In genomic region chr2:241702155-241702404, GRCh38 we compare ENCODE assay signal across 8 cellular contexts. TPM values are rescaled to one million over a fixed set of nuclear protein-coding genes. Genes with fewer than 3 reads are reported as not detected.
DNase-seq lines count a peak whose midpoint lies in the region; ATAC-seq and TF ChIP-seq lines count a peak whose summit lies in the region.

No MANE protein-coding gene starts in this region.

- peak overlapping the region; percentile 89; the same call in 1 of the 3 replicates for H3K4me3 Mint-ChIP-seq in GM23338
- H3K4me3 Mint-ChIP-seq in neural progenitor cell = peak overlapping the region; percentile 91

- H3K9me3 Mint-ChIP-seq in GM23338 (no peaks in the 10 kb centered on the region; the same call in 2 of the 3 replicates), neural progenitor cell (peaks cover 12% of the 10 kb centered on the region)

- H3K4me1 Mint-ChIP-seq in GM23338 (peaks cover 13% of the 10 kb centered on the region), neural progenitor cell (peaks cover 9% of the 10 kb centered on the region)

- H3K4me1 ChIP-seq in GM23338 (ENCODE audit: insufficient read depth) (peaks cover 7% of the 10 kb centered on the region), neural progenitor cell (peaks cover 8% of the 10 kb centered on the region), thymus (ENCODE audit: control insufficient read depth, insufficient read depth, low read length) (peaks cover 8% of the 10 kb centered on the region)

- DNase-seq in GM23338 (ENCODE audit: low spot score) (no peak), T-helper 2 cell (peak in 4 of 5 experiments; percentile 75 to 79 (median 77)), coronary artery (ENCODE audit: low spot score) (no peak), neural progenitor cell (ENCODE audit: low spot score) (no peak), SIG-M5 (lab: John Stamatoyannopoulos, UW) (no peak), NCI-H1048 (lab: John Stamatoyannopoulos, UW) (no peak)

- H3K27ac Mint-ChIP-seq in GM23338 (no peak overlapping the region), neural progenitor cell (no peak overlapping the region)

- ATAC-seq in GM23338 (no peak), HG03108 (IDR thresholded peaks at IDR 0.05; ENCODE audit: unreplicated experiment) (no peak)

- peaks cover 17% of the 10 kb centered on the region for H3K27me3 Mint-ChIP-seq in GM23338 (ENCODE audit: insufficient read depth, low read depth, poor library complexity)
- peaks cover 8% of the 10 kb centered on the region for H3K27me3 Mint-ChIP-seq in neural progenitor cell (ENCODE audit: insufficient read depth, low read depth)

- H2AFZ ChIP-seq in GM23338 = no peak overlapping the region
- no peak overlapping the region for H2AFZ ChIP-seq in neural progenitor cell (replicated peaks)

- H3K9me3 ChIP-seq in neural progenitor cell (ENCODE audit: low read depth) (no peaks in the 10 kb centered on the region), thymus (ENCODE audit: control insufficient read depth) (peaks cover 7% of the 10 kb centered on the region)

- H3F3A ChIP-seq in GM23338 (replicated peaks; ENCODE audit: low read depth) = no peaks in the 10 kb centered on the region
- H3F3A ChIP-seq in neural progenitor cell (ENCODE audit: low read depth) = peaks cover 7% of the 10 kb centered on the region

- 2% methylated on average over 40 of the region's 40 CpGs for WGBS in thymus

- no peaks in the 10 kb centered on the region for H3K27me3 ChIP-seq in GM23338 (ENCODE audit: insufficient read depth)
- no peaks in the 10 kb centered on the region for H3K27me3 ChIP-seq in neural progenitor cell
- H3K27me3 ChIP-seq in thymus (ENCODE audit: control insufficient read depth, insufficient read depth) = no peaks in the 10 kb centered on the region

- no peaks in the 10 kb centered on the region for H3K9me2 ChIP-seq in GM23338 (ENCODE audit: insufficient read depth)

- TF ChIP-seq CTCF in GM23338 (conservative IDR thresholded peaks at IDR 0.05; ENCODE audit: low read depth in 2 of 2) = no peak
- no peak for TF ChIP-seq CTCF in coronary artery (IDR thresholded peaks at IDR 0.05)
- TF ChIP-seq CTCF in neural progenitor cell (IDR thresholded peaks at IDR 0.05) = no peak

- H4K20me1 ChIP-seq in GM23338 (replicated peaks; ENCODE audit: insufficient read depth) (peaks cover 3% of the 10 kb centered on the region), neural progenitor cell (ENCODE audit: low read depth) (peaks cover 14% of the 10 kb centered on the region)

- H3K79me2 ChIP-seq in GM23338 (replicated peaks; ENCODE audit: insufficient read depth) (peaks cover 28% of the 10 kb centered on the region), neural progenitor cell (ENCODE audit: low read depth) (peaks cover 39% of the 10 kb centered on the region)

- H3K9ac ChIP-seq in neural progenitor cell = no peak overlapping the region

- peak overlapping the region; percentile 92 for H3K4me3 ChIP-seq in GM23338
- peak overlapping the region; percentile 94 for H3K4me3 ChIP-seq in coronary artery
- peak overlapping the region; percentile 100 for H3K4me3 ChIP-seq in neural progenitor cell
- peak overlapping the region; percentile 98 for H3K4me3 ChIP-seq in thymus (ENCODE audit: low read length)

- H3K36me3 Mint-ChIP-seq in GM23338 (ENCODE audit: low read depth) = peaks cover 47% of the 10 kb centered on the region
- peaks cover 26% of the 10 kb centered on the region for H3K36me3 Mint-ChIP-seq in neural progenitor cell

- H3K27ac ChIP-seq in GM23338 (ENCODE audit: low read depth) = no peak overlapping the region
- peak overlapping the region; percentile 73 to 99 for H3K27ac ChIP-seq in coronary artery
- H3K27ac ChIP-seq in neural progenitor cell = no peak overlapping the region
- H3K27ac ChIP-seq in thymus (ENCODE audit: low read depth) = peak overlapping the region; percentile 93

- H3K4me2 ChIP-seq in GM23338 = no peak overlapping the region; the same call in 1 of the 2 replicates
- no peak overlapping the region for H3K4me2 ChIP-seq in neural progenitor cell

- H3K36me3 ChIP-seq in GM23338 (ENCODE audit: insufficient read depth) = peaks cover 17% of the 10 kb centered on the region
- peaks cover 17% of the 10 kb centered on the region for H3K36me3 ChIP-seq in neural progenitor cell
- H3K36me3 ChIP-seq in thymus (ENCODE audit: control insufficient read depth, insufficient read depth) = peaks cover 24% of the 10 kb centered on the region

TF ChIP-seq in GM23338, 12 proteins besides CTCF, POLR2A, EP300 and RAD21 (continues in another document):
- TF ChIP-seq NANOG (IDR thresholded peaks at IDR 0.05; ENCODE audit: borderline replicate concordance) (no peak), ZNF331 (CRISPR knock-in tag; IDR thresholded peaks at IDR 0.05; ENCODE audit: low read depth) (no peak), ETS1 (IDR thresholded peaks at IDR 0.05) (no peak), CREB1 (CRISPR knock-in tag; IDR thresholded peaks at IDR 0.05; ENCODE audit: low read depth) (no peak), EZH2phosphoT487 (IDR thresholded peaks at IDR 0.05; ENCODE audit: unreplicated experiment) (no peak), POLR2AphosphoS5 (IDR thresholded peaks at IDR 0.05; ENCODE audit: low read depth) (no peak), JUNB (IDR thresholded peaks at IDR 0.05; ENCODE audit: unreplicated experiment) (no peak), ZNF114 (CRISPR knock-in tag; IDR thresholded peaks at IDR 0.05) (no peak), REST (IDR thresholded peaks at IDR 0.05; ENCODE audit: unreplicated experiment) (no peak), STAT1 (IDR thresholded peaks at IDR 0.05; ENCODE audit: unreplicated experiment) (no peak), EZH2 (IDR thresholded peaks at IDR 0.05; ENCODE audit: low read depth, unreplicated experiment) (no peak)

RNA-seq across cellular contexts. Expression of gene ING5, which starts 0.2 kb away (rescaled TPM):
- 42.5 and 49.5 TPM in 2 replicates for total RNA-seq in GM23338 (2014; rRNA removed; shearing (Covaris generic))
- polyA plus RNA-seq in GM23338 (2016; fragmentation: Nextera tagmentation; extraction: Ambion mirVana) = 25.7 and 27.6 TPM in 2 replicates
- 38.2 and 49.0 TPM in 2 replicates for total RNA-seq in neural progenitor cell (ENCODE audit: low replicate concordance)
- 47.3 TPM for polyA plus RNA-seq in thymus

RNA-seq across cellular contexts. Expression of gene DTYMK, which starts 15.5 kb away (rescaled TPM):
- 38.9 and 55.4 TPM in 2 replicates for total RNA-seq in GM23338 (2014; rRNA removed; shearing (Covaris generic))
- polyA plus RNA-seq in GM23338 (2016; fragmentation: Nextera tagmentation; extraction: Ambion mirVana) (65.4 and 69.5 TPM in 2 replicates), thymus (20.3 TPM)
- total RNA-seq in neural progenitor cell (ENCODE audit: low replicate concordance) = 43.4 and 59.9 TPM in 2 replicates

RNA-seq across cellular contexts. Expression of gene D2HGDH, which starts 32.4 kb away (rescaled TPM):
- 8.3 and 17.3 TPM in 2 replicates for total RNA-seq in GM23338 (2014; rRNA removed; shearing (Covaris generic))
- polyA plus RNA-seq in GM23338 (2016; fragmentation: Nextera tagmentation; extraction: Ambion mirVana) (3.7 and 4.6 TPM in 2 replicates), thymus (51.0 TPM)
- 3.5 and 15.4 TPM in 2 replicates for total RNA-seq in neural progenitor cell (ENCODE audit: low replicate concordance)

Comparison
In these comparisons a context has a peak if more than half of its experiments do, and no peak if none do; other contexts are left out.
1. DNase-seq: peak in T-helper 2 cell (4 of 5); none in GM23338 (single experiment), coronary artery (single experiment), neural progenitor cell (single experiment), SIG-M5 (single experiment) and NCI-H1048 (single experiment).
2. H3K27ac ChIP-seq: peak in coronary artery (2 of 2) and thymus (single experiment); none in GM23338 (single experiment) and neural progenitor cell (single experiment).
3. Peak in every context shown above with its lines, with median percentiles within 50 percentile points of each other: H3K4me3 ChIP-seq.